ENCODE assay signal across 1 cellular context in genomic region chr6:56851104-56851503, GRCh38.
A peak's percentile ranks its signal among the peaks of the same experiment; 100 is the strongest.
TF ChIP-seq lines count a peak whose summit lies in the region.

No MANE protein-coding gene starts in this region.

TF ChIP-seq in WTC11, 78 proteins besides CTCF, POLR2A, EP300 and RAD21 (continued from another document):
- TF ChIP-seq SOX15 (CRISPR knock-in tag; IDR thresholded peaks at IDR 0.05): no peak
- TF ChIP-seq NFYB (CRISPR knock-in tag; conservative IDR thresholded peaks at IDR 0.05; ENCODE audit: low read depth): no peak
- TF ChIP-seq PRRX2 (CRISPR knock-in tag; IDR thresholded peaks at IDR 0.05): no peak
- TF ChIP-seq PREB (CRISPR knock-in tag; IDR thresholded peaks at IDR 0.05; ENCODE audit: borderline replicate concordance): no peak
- no peak for TF ChIP-seq RORB (CRISPR knock-in tag; IDR thresholded peaks at IDR 0.05)
- TF ChIP-seq OVOL2 (CRISPR knock-in tag; IDR thresholded peaks at IDR 0.05; ENCODE audit: borderline replicate concordance): no peak
- 0 out of 2 replicates have a peak, but pooled peaks have one; percentile 59 for TF ChIP-seq ETV6 (CRISPR knock-in tag; IDR thresholded peaks at IDR 0.05)
- TF ChIP-seq NR1H2 (CRISPR knock-in tag; IDR thresholded peaks at IDR 0.05): no peak
- TF ChIP-seq ESRRA (CRISPR knock-in tag; IDR thresholded peaks at IDR 0.05; ENCODE audit: borderline replicate concordance): no peak
- TF ChIP-seq ZNF532 (CRISPR knock-in tag; IDR thresholded peaks at IDR 0.05; ENCODE audit: borderline replicate concordance): no peak
- no peak for TF ChIP-seq ELF4 (CRISPR knock-in tag; IDR thresholded peaks at IDR 0.05; ENCODE audit: low read depth)
- no peak for TF ChIP-seq E2F5 (CRISPR knock-in tag; IDR thresholded peaks at IDR 0.05)
- peak; percentile 76; the same call in 1 of the 2 replicates for TF ChIP-seq FOXP4 (CRISPR knock-in tag; IDR thresholded peaks at IDR 0.05)
- TF ChIP-seq ATF2 (CRISPR knock-in tag; IDR thresholded peaks at IDR 0.05; ENCODE audit: borderline replicate concordance, low read depth): no peak
